Comparison of ENCODE assay signal across 1 cellular context in genomic region chr5:145979270-145980223, GRCh38.
TF ChIP-seq lines count a peak whose summit lies in the region.

No MANE protein-coding gene starts in this region.

TF ChIP-seq in HepG2, 621 proteins besides CTCF, POLR2A, EP300 and RAD21 (continued from another document and continues in another):
- TF ChIP-seq KIAA2018 (CRISPR knock-in tag; IDR thresholded peaks at IDR 0.05; ENCODE audit: borderline replicate concordance) (no peak), AHR (CRISPR knock-in tag; IDR thresholded peaks at IDR 0.05) (no peak; the same call in 1 of the 2 replicates), MAFF (IDR thresholded peaks at IDR 0.05; ENCODE audit: low read depth, low read length) (no peak), TAF15 (IDR thresholded peaks at IDR 0.05; ENCODE audit: low read depth, low read length, poor library complexity, severe bottlenecking) (no peak), KDM5B (CRISPR knock-in tag; IDR thresholded peaks at IDR 0.05; ENCODE audit: borderline replicate concordance) (no peak), ZSCAN29 (CRISPR knock-in tag; conservative IDR thresholded peaks at IDR 0.05) (no peak), U2AF1 (optimal IDR thresholded peaks at IDR 0.05; ENCODE audit: low read depth, low read length) (no peak), IRX3 (CRISPR knock-in tag; IDR thresholded peaks at IDR 0.05; ENCODE audit: borderline replicate concordance, low read depth) (no peak), EED (CRISPR knock-in tag; IDR thresholded peaks at IDR 0.05) (no peak), UBTF (CRISPR knock-in tag; IDR thresholded peaks at IDR 0.05) (no peak), ZNF281 (CRISPR knock-in tag; IDR thresholded peaks at IDR 0.05; ENCODE audit: borderline replicate concordance) (no peak; the same call in 1 of the 2 replicates), ZNF609 (CRISPR knock-in tag; IDR thresholded peaks at IDR 0.05; ENCODE audit: borderline replicate concordance) (peak; percentile 94), NR2F2 (IDR thresholded peaks at IDR 0.05; ENCODE audit: borderline replicate concordance, low read depth) (peak; percentile 74; the same call in 1 of the 2 replicates), HNRNPK (IDR thresholded peaks at IDR 0.05; ENCODE audit: low read depth, low read length, poor library complexity, severe bottlenecking) (no peak), ETV5 (CRISPR knock-in tag; IDR thresholded peaks at IDR 0.05; ENCODE audit: borderline replicate concordance) (no peak), CBX5 (CRISPR knock-in tag; IDR thresholded peaks at IDR 0.05; ENCODE audit: borderline replicate concordance) (no peak; the same call in 1 of the 2 replicates), DR1 (CRISPR knock-in tag; IDR thresholded peaks at IDR 0.05) (no peak), ZNF598 (CRISPR knock-in tag; IDR thresholded peaks at IDR 0.05; ENCODE audit: borderline replicate concordance) (no peak), NAIF1 (CRISPR knock-in tag; IDR thresholded peaks at IDR 0.05; ENCODE audit: borderline replicate concordance) (no peak), THYN1 (CRISPR knock-in tag; IDR thresholded peaks at IDR 0.05; ENCODE audit: borderline replicate concordance, low read depth) (no peak), IKZF4 (CRISPR knock-in tag; IDR thresholded peaks at IDR 0.05; ENCODE audit: borderline replicate concordance, low read depth, not compliant biosample characterization) (no peak), ZNF20 (CRISPR knock-in tag; IDR thresholded peaks at IDR 0.05) (no peak), LBX2 (CRISPR knock-in tag; IDR thresholded peaks at IDR 0.05; ENCODE audit: borderline replicate concordance) (no peak), PAWR (CRISPR knock-in tag; IDR thresholded peaks at IDR 0.05; ENCODE audit: borderline replicate concordance) (no peak), NR0B2 (CRISPR knock-in tag; IDR thresholded peaks at IDR 0.05) (no peak), ZIK1 (CRISPR knock-in tag; IDR thresholded peaks at IDR 0.05; ENCODE audit: borderline replicate concordance, low read depth) (0 out of 2 replicates have a peak, but pooled peaks have one; percentile 31), ZNF644 (CRISPR knock-in tag; IDR thresholded peaks at IDR 0.05; ENCODE audit: low read depth) (peak; percentile 89), NFE2 (CRISPR knock-in tag; IDR thresholded peaks at IDR 0.05) (no peak), PRDM10 (CRISPR knock-in tag; IDR thresholded peaks at IDR 0.05; ENCODE audit: low read depth) (0 out of 2 replicates have a peak, but pooled peaks have one; percentile 77), DNMT1 (CRISPR knock-in tag; IDR thresholded peaks at IDR 0.05) (no peak)
